8 cellular contexts compared by ENCODE assay signal in genomic region chr1:150764617-150765090, GRCh38. TPM values are rescaled to one million over a fixed set of nuclear protein-coding genes. Genes with fewer than 3 reads are reported as not detected.
A peak's percentile ranks its signal among the peaks of the same experiment; 100 is the strongest.
DNase-seq lines count a peak whose midpoint lies in the region; ATAC-seq, FAIRE-seq and TF ChIP-seq lines count a peak whose summit lies in the region.

No MANE protein-coding gene starts in this region.

- H3K9me3 ChIP-seq in OCI-LY3 (ENCODE audit: insufficient read depth, low read length) (no peaks in the 10 kb centered on the region), endothelial cell of umbilical vein (replicated peaks; ENCODE audit: control insufficient read depth, insufficient read depth, low read length) (no peaks in the 10 kb centered on the region)

- no peaks in the 10 kb centered on the region for H3K27me3 Mint-ChIP-seq in WTC11 (ENCODE audit: low read depth)

- H3K36me3 ChIP-seq in OCI-LY3 (replicated peaks; ENCODE audit: low read depth, low read length) = peaks cover 38% of the 10 kb centered on the region
- H3K36me3 ChIP-seq in endothelial cell of umbilical vein (ENCODE audit: control insufficient read depth in 2 of 2, extremely low read depth in 1 of 2, insufficient read depth in 2 of 2, low read length in 2 of 2) = no peaks in the 10 kb centered on the region

- no peaks in the 10 kb centered on the region for H3K9me1 ChIP-seq in endothelial cell of umbilical vein (replicated peaks; ENCODE audit: control insufficient read depth, extremely low read depth, insufficient read depth, low read length)

- POLR2A ChIA-PET in endothelial cell of umbilical vein (lab: Charles Lee) = interaction anchor here (0.5 to 0.7 kb wide), 2 partner anchors 167 to 204 kb away, joined by 4 to 5 read pairs; no protein-coding TSS in a partner anchor
- POLR2A ChIA-PET in WTC11 (lab: Charles Lee) = no interaction called here

- peaks cover 3% of the 10 kb centered on the region for H3K36me3 Mint-ChIP-seq in WTC11

- DNase-seq in GM04504 (ENCODE audit: low read depth) = peak; percentile 25
- DNase-seq in endothelial cell of umbilical vein (ENCODE audit: low read depth, low spot score) = peak; percentile 92
- DNase-seq in retinal pigment epithelial cell (ENCODE audit: low read depth) = peak; percentile 7
- DNase-seq in NCI-H2196 (lab: John Stamatoyannopoulos, UW; ENCODE audit: unreplicated experiment) = no peak
- DNase-seq in NCI-H1436 treated with DMSO at 0.1 percent for 48 hours (lab: John Stamatoyannopoulos, UW) = no peak
- DNase-seq in WTC11 (ENCODE audit: low spot score) = no peak
- DNase-seq in HT-29 (ENCODE audit: low spot score) = no peak

- CTCF ChIA-PET in endothelial cell of umbilical vein (lab: Charles Lee) = interaction anchor here (0.7 to 1.8 kb wide), 4 partner anchors 9 to 72 kb away, joined by 3 to 8 read pairs (median 4); no protein-coding TSS in a partner anchor
- CTCF ChIA-PET in WTC11 (lab: Charles Lee) = interaction anchor here (2.0 kb wide), 1 partner anchor 48 kb away, joined by 8 read pairs; no protein-coding TSS in a partner anchor

- ATAC-seq in WTC11 = no peak

- H3K27ac ChIP-seq in OCI-LY3 (ENCODE audit: low read length) (peak overlapping the region; percentile 97), endothelial cell of umbilical vein (ENCODE audit: insufficient read depth, low read depth, low read length) (peak overlapping the region; percentile 80)

- H3K4me2 ChIP-seq in OCI-LY3 (ENCODE audit: low read length) (peak overlapping the region; percentile 95), endothelial cell of umbilical vein (ENCODE audit: insufficient read depth, low read length) (peak overlapping the region; percentile 47)

- no peaks in the 10 kb centered on the region for H3K27me3 ChIP-seq in OCI-LY3 (ENCODE audit: low read depth, low read length)
- H3K27me3 ChIP-seq in endothelial cell of umbilical vein (ENCODE audit: control insufficient read depth in 2 of 2, insufficient read depth in 2 of 2, low read length in 2 of 2) = no peaks in the 10 kb centered on the region

- dilution Hi-C loops in endothelial cell of umbilical vein (cut with MboI; ENCODE audit: extremely low pct_ligation_motif_present, low sequenced_read_pairs) = no loop called here

- no peak overlapping the region for H3K27ac Mint-ChIP-seq in WTC11

- H3K4me1 Mint-ChIP-seq in WTC11 = no peaks in the 10 kb centered on the region

- H3K9ac ChIP-seq in OCI-LY3 (ENCODE audit: low read length) (peak overlapping the region; percentile 93), endothelial cell of umbilical vein (replicated peaks; ENCODE audit: extremely low read depth, insufficient read depth, low read length) (peak overlapping the region; percentile 69)

- H4K20me1 ChIP-seq in OCI-LY3 (ENCODE audit: insufficient read depth, low read length) (peaks cover 27% of the 10 kb centered on the region), endothelial cell of umbilical vein (replicated peaks; ENCODE audit: control insufficient read depth, extremely low read depth, insufficient read depth, low read length) (no peaks in the 10 kb centered on the region)

- H3K4me3 Mint-ChIP-seq in WTC11 = no peak overlapping the region

- H3K79me2 ChIP-seq in OCI-LY3 (ENCODE audit: low read length) = peaks cover 58% of the 10 kb centered on the region
- H3K79me2 ChIP-seq in endothelial cell of umbilical vein (ENCODE audit: control insufficient read depth, insufficient read depth, low read length) = no peaks in the 10 kb centered on the region

- H3K9me3 Mint-ChIP-seq in WTC11 = peaks cover 10% of the 10 kb centered on the region

- H3K4me1 ChIP-seq in OCI-LY3 (ENCODE audit: low read length) (peaks cover 47% of the 10 kb centered on the region), endothelial cell of umbilical vein (ENCODE audit: control insufficient read depth, extremely low read depth, insufficient read depth, low read length) (peaks cover 23% of the 10 kb centered on the region)

- H2AFZ ChIP-seq in OCI-LY3 (ENCODE audit: low read depth, low read length) = no peak overlapping the region
- H2AFZ ChIP-seq in endothelial cell of umbilical vein (ENCODE audit: low read depth, low read length) = peak overlapping the region; percentile 13

- TF ChIP-seq CTCF in OCI-LY3 (IDR thresholded peaks at IDR 0.05; ENCODE audit: low read depth, low read length) (no peak), endothelial cell of umbilical vein (IDR thresholded peaks at IDR 0.05; ENCODE audit: extremely low read depth in 1 of 2, insufficient read depth in 1 of 2, low read depth in 1 of 2, low read length in 2 of 2) (no peak), retinal pigment epithelial cell (conservative IDR thresholded peaks at IDR 0.05; ENCODE audit: low read depth, low read length) (no peak), WTC11 (IDR thresholded peaks at IDR 0.05) (no peak)

- H3K4me3 ChIP-seq in OCI-LY3 (ENCODE audit: low read length) (peak overlapping the region; percentile 82), endothelial cell of umbilical vein (replicated peaks in 1 of 3; ENCODE audit: insufficient read depth in 1 of 3, low read depth in 1 of 3, low read length in 3 of 3) (no peak overlapping the region), retinal pigment epithelial cell (ENCODE audit: low read length) (no peak overlapping the region)

- intact Hi-C loops in endothelial cell of umbilical vein (cut with micrococcal nuclease) = loop anchor here (1.0 to 5.0 kb wide), 6 partner anchors 14 to 203 kb away; partner anchors contain the start of genes ARNT, ENSA and GOLPH3L

- TF ChIP-seq POLR2A in endothelial cell of umbilical vein (IDR thresholded peaks at IDR 0.05; ENCODE audit: low read depth, low read length) = no peak

- no TSS peak for BruUV-seq in endothelial cell of umbilical vein (replicated peaks; lab: Mats Ljungman, UMichigan)

- peak; percentile 86 for FAIRE-seq in endothelial cell of umbilical vein (lab: Jason Lieb, UNC)

TF ChIP-seq in endothelial cell of umbilical vein, 7 proteins besides CTCF, POLR2A, EP300 and RAD21:
- no peak for TF ChIP-seq MYC (IDR thresholded peaks at IDR 0.05; ENCODE audit: low read depth, low read length)
- no peak for TF ChIP-seq FOS (IDR thresholded peaks at IDR 0.05; ENCODE audit: borderline replicate concordance, insufficient read depth, low read length)
- peak; percentile 86 for TF ChIP-seq JUN (IDR thresholded peaks at IDR 0.05; ENCODE audit: borderline replicate concordance, insufficient read depth, insufficient read length, low read depth)

TF ChIP-seq in WTC11, 78 proteins besides CTCF, POLR2A, EP300 and RAD21 (continues in another document):
- TF ChIP-seq, protein P1, sequence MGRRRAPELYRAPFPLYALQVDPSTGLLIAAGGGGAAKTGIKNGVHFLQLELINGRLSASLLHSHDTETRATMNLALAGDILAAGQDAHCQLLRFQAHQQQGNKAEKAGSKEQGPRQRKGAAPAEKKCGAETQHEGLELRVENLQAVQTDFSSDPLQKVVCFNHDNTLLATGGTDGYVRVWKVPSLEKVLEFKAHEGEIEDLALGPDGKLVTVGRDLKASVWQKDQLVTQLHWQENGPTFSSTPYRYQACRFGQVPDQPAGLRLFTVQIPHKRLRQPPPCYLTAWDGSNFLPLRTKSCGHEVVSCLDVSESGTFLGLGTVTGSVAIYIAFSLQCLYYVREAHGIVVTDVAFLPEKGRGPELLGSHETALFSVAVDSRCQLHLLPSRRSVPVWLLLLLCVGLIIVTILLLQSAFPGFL (CRISPR knock-in tag; IDR thresholded peaks at IDR 0.05; ENCODE audit: borderline replicate concordance) = no peak
- TF ChIP-seq CREM (CRISPR knock-in tag; IDR thresholded peaks at IDR 0.05) = no peak
- no peak for TF ChIP-seq GABPB1 (CRISPR knock-in tag; IDR thresholded peaks at IDR 0.05)
- TF ChIP-seq, protein P2, sequence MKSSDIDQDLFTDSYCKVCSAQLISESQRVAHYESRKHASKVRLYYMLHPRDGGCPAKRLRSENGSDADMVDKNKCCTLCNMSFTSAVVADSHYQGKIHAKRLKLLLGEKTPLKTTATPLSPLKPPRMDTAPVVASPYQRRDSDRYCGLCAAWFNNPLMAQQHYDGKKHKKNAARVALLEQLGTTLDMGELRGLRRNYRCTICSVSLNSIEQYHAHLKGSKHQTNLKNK (CRISPR knock-in tag; IDR thresholded peaks at IDR 0.05) = no peak
- no peak for TF ChIP-seq SOX15 (CRISPR knock-in tag; IDR thresholded peaks at IDR 0.05)

RNA-seq across cellular contexts. Expression of gene CTSS, which starts 0.9 kb away (rescaled TPM):
- 5.7 and 11.1 TPM in 2 replicates for total RNA-seq in endothelial cell of umbilical vein
- 3.5 and 4.0 TPM in 2 replicates for polyA plus RNA-seq in endothelial cell of umbilical vein
- polyA plus RNA-seq in endothelial cell of umbilical vein (2011; cell fraction: cytosol; rRNA removed) = 5.6 and 6.6 TPM in 2 replicates
- 2.8 and 3.2 TPM in 2 replicates for polyA plus RNA-seq in endothelial cell of umbilical vein (2011; cell fraction: nucleus; rRNA removed)
- 2.8 and 7.5 TPM in 2 replicates for polyA plus RNA-seq in endothelial cell of umbilical vein (2012)
- 7.3 and 12.3 TPM in 2 replicates for polyA minus RNA-seq in endothelial cell of umbilical vein
- polyA minus RNA-seq in endothelial cell of umbilical vein (2011; cell fraction: cytosol; rRNA and poly(A)+ RNA removed) = not detected
- polyA minus RNA-seq in endothelial cell of umbilical vein (2011; cell fraction: nucleus; rRNA and poly(A)+ RNA removed) = 2.3 and 2.8 TPM in 2 replicates
- 0.66 to 1.1 TPM (median 0.71 TPM) in 3 replicates for total RNA-seq in WTC11 (2021)
- total RNA-seq in HT-29 (2014; rRNA removed; shearing (Covaris generic)) = 5.8 and 10.0 TPM in 2 replicates

RNA-seq across cellular contexts. Expression of gene CTSK, which starts 43.4 kb away (rescaled TPM):
- total RNA-seq in endothelial cell of umbilical vein = 6.7 and 45.6 TPM in 2 replicates
- 18.5 and 20.3 TPM in 2 replicates for polyA plus RNA-seq in endothelial cell of umbilical vein
- polyA plus RNA-seq in endothelial cell of umbilical vein (2011; cell fraction: cytosol; rRNA removed) = 9.8 and 13.4 TPM in 2 replicates
- 36.0 and 42.3 TPM in 2 replicates for polyA plus RNA-seq in endothelial cell of umbilical vein (2011; cell fraction: nucleus; rRNA removed)
- polyA plus RNA-seq in endothelial cell of umbilical vein (2012) = 5.1 and 5.5 TPM in 2 replicates
- 16.3 and 17.0 TPM in 2 replicates for polyA minus RNA-seq in endothelial cell of umbilical vein
- not detected for polyA minus RNA-seq in endothelial cell of umbilical vein (2011; cell fraction: cytosol; rRNA and poly(A)+ RNA removed)
- 7.9 and 11.7 TPM in 2 replicates for polyA minus RNA-seq in endothelial cell of umbilical vein (2011; cell fraction: nucleus; rRNA and poly(A)+ RNA removed)
- 7.5 to 9.4 TPM (median 8.7 TPM) in 3 replicates for total RNA-seq in WTC11 (2021)
- 0.61 and 1.5 TPM in 2 replicates for total RNA-seq in HT-29 (2014; rRNA removed; shearing (Covaris generic))

RNA-seq across cellular contexts. Expression of gene HORMAD1, which starts 44.0 kb away (rescaled TPM):
- total RNA-seq in endothelial cell of umbilical vein (not detected in 2 replicates), WTC11 (2021) (not detected in 3 replicates)
- polyA plus RNA-seq in endothelial cell of umbilical vein = not detected in 2 replicates
- polyA plus RNA-seq in endothelial cell of umbilical vein (2011; cell fraction: cytosol; rRNA removed) = not detected in 2 replicates
- polyA plus RNA-seq in endothelial cell of umbilical vein (2011; cell fraction: nucleus; rRNA removed) = not detected in 2 replicates
- not detected in 2 replicates for polyA plus RNA-seq in endothelial cell of umbilical vein (2012)
- not detected in 2 replicates for polyA minus RNA-seq in endothelial cell of umbilical vein
- polyA minus RNA-seq in endothelial cell of umbilical vein (2011; cell fraction: cytosol; rRNA and poly(A)+ RNA removed) = 1.2 TPM
- not detected in 2 replicates for polyA minus RNA-seq in endothelial cell of umbilical vein (2011; cell fraction: nucleus; rRNA and poly(A)+ RNA removed)
- total RNA-seq in HT-29 (2014; rRNA removed; shearing (Covaris generic)) = not detected in 2 replicates

Comparison
In these comparisons a context has a peak if more than half of its experiments do, and no peak if none do; other contexts are left out.
1. DNase-seq: peak in GM04504 (single experiment), endothelial cell of umbilical vein (single experiment) and retinal pigment epithelial cell (single experiment); none in NCI-H2196 (single experiment), NCI-H1436 treated with DMSO at 0.1 percent for 48 hours (single experiment), WTC11 (single experiment) and HT-29 (single experiment).